Comparison of ENCODE assay signal across 9 cellular contexts in genomic region chr10:125000366-125001312, GRCh38. TPM values are rescaled to one million over a fixed set of nuclear protein-coding genes. Genes with fewer than 3 reads are reported as not detected.
DNase-seq lines count a peak whose midpoint lies in the region; ATAC-seq and TF ChIP-seq lines count a peak whose summit lies in the region.
"Had no signal": no experiment of that assay in that cellular context is flagged by ENCODE, and none has a peak within 500 bp of the region (broad histone marks: within the 10 kb centered on the region; RNA-seq: fewer than 3 reads in every experiment).

No MANE protein-coding gene starts in this region.

- TF ChIP-seq CTCF in GM13976 (IDR thresholded peaks at IDR 0.05; ENCODE audit: borderline replicate concordance, control extremely low read depth, extremely low read depth, insufficient read depth, missing control alignments) (no peak), WERI-Rb-1 (IDR thresholded peaks at IDR 0.05; ENCODE audit: low read depth, low read length) (peak; percentile 53; the same call in 1 of the 2 replicates), progenitor cell of endocrine pancreas (IDR thresholded peaks at IDR 0.05; ENCODE audit: unreplicated experiment) (no peak)

- in situ Hi-C loops in GM13976 (cut with MboI; ENCODE audit: low sequenced_read_pairs, unreplicated experiment): no loop called here

- peaks cover 73% of the 10 kb centered on the region for H3K36me3 ChIP-seq in WERI-Rb-1

- H3K4me3 ChIP-seq in WERI-Rb-1 (ENCODE audit: low read depth, low read length): no peak overlapping the region

- H3K4me3 Mint-ChIP-seq in progenitor cell of endocrine pancreas (ENCODE audit: low read depth): no peak overlapping the region
- H3K4me3 Mint-ChIP-seq: activated T-cell treated with anti-CD3 and anti-CD28 coated beads, Interleukin-2, amount 50 U/mL, for 72 hours had no signal

- DNase-seq in GM13976 (ENCODE audit: low spot score) (peak; percentile 53), WERI-Rb-1 (peak; percentile 42), cardiac septum (ENCODE audit: low spot score) (peak; percentile 68), progenitor cell of endocrine pancreas (ENCODE audit: low spot score, unreplicated experiment) (no peak), NCI-H2107 treated with DMSO at 0.1 percent for 48 hours (lab: John Stamatoyannopoulos, UW; ENCODE audit: unreplicated experiment) (no peak), NCI-H526 treated with DMSO at 0.1 percent for 48 hours (lab: John Stamatoyannopoulos, UW) (no peak)
- no peak for DNase-seq in NK-92 treated with Interleukin-12 subunit alpha and Interleukin-12 subunit beta, amount 100 ng/mL, for 24 hours (lab: John Stamatoyannopoulos, UW)
- DNase-seq: activated T-cell treated with anti-CD3 and anti-CD28 coated beads, Interleukin-2, amount 50 U/mL, for 72 hours had no signal

- H3K27me3 Mint-ChIP-seq in progenitor cell of endocrine pancreas: no peaks in the 10 kb centered on the region

- peak overlapping the region; percentile 69 for H3K27ac Mint-ChIP-seq in progenitor cell of endocrine pancreas
- H3K27ac Mint-ChIP-seq: activated T-cell treated with anti-CD3 and anti-CD28 coated beads, Interleukin-2, amount 50 U/mL, for 72 hours had no signal

- intact Hi-C loops in cardiac septum (cut with DNase I): no loop called here

- no peaks in the 10 kb centered on the region for H3K4me1 Mint-ChIP-seq in progenitor cell of endocrine pancreas (ENCODE audit: low read depth)

- no peak for ATAC-seq in HG03439 (IDR thresholded peaks at IDR 0.05; ENCODE audit: unreplicated experiment)
- ATAC-seq: activated T-cell treated with anti-CD3 and anti-CD28 coated beads, Interleukin-2, amount 50 U/mL, for 72 hours had no signal

- H3K27me3 ChIP-seq in WERI-Rb-1 (ENCODE audit: insufficient read depth, low read depth, severe bottlenecking): no peaks in the 10 kb centered on the region

- H3K9me3 ChIP-seq in WERI-Rb-1 (ENCODE audit: severe bottlenecking): no peaks in the 10 kb centered on the region

- H3K27ac ChIP-seq in WERI-Rb-1: no peak overlapping the region

- H3K9me3 Mint-ChIP-seq in progenitor cell of endocrine pancreas (ENCODE audit: low read depth): no peaks in the 10 kb centered on the region
- H3K9me3 Mint-ChIP-seq: activated T-cell treated with anti-CD3 and anti-CD28 coated beads, Interleukin-2, amount 50 U/mL, for 72 hours had no signal

- H3K36me3 Mint-ChIP-seq in progenitor cell of endocrine pancreas (ENCODE audit: insufficient read depth): peaks cover 5% of the 10 kb centered on the region

RNA-seq across cellular contexts. Expression of gene ZRANB1, which starts 58.7 kb away (rescaled TPM):
- total RNA-seq in cardiac septum (25.7 TPM), progenitor cell of endocrine pancreas (27.5 and 31.1 TPM in 2 replicates)

Comparison
In these comparisons a context has a peak if more than half of its experiments do, and no peak if none do; other contexts are left out.
1. DNase-seq: peak in GM13976 (single experiment), WERI-Rb-1 (single experiment) and cardiac septum (single experiment); none in progenitor cell of endocrine pancreas (single experiment), NCI-H2107 treated with DMSO at 0.1 percent for 48 hours (single experiment), NCI-H526 treated with DMSO at 0.1 percent for 48 hours (single experiment) and NK-92 treated with Interleukin-12 subunit alpha and Interleukin-12 subunit beta, amount 100 ng/mL, for 24 hours (single experiment).